ENCODE assay signal across 25 cellular contexts in genomic region chr15:59157840-59158700, GRCh38. TPM values are rescaled to one million over a fixed set of nuclear protein-coding genes. Genes with fewer than 3 reads are reported as not detected.
DNase-seq lines count a peak whose midpoint lies in the region; FAIRE-seq and TF ChIP-seq lines count a peak whose summit lies in the region.
"Had no signal": no experiment of that assay in that cellular context is flagged by ENCODE, and none has a peak within 500 bp of the region (broad histone marks: within the 10 kb centered on the region; RNA-seq: fewer than 3 reads in every experiment).

No MANE protein-coding gene starts in this region.

- H2AFZ ChIP-seq in endothelial cell of umbilical vein (ENCODE audit: low read depth, low read length) = no peak overlapping the region
- H2AFZ ChIP-seq: GM23248 had no signal

- BruUV-seq in Calu3 (replicated peaks; lab: Mats Ljungman, UMichigan) (no TSS peak), endothelial cell of umbilical vein (replicated peaks; lab: Mats Ljungman, UMichigan) (no TSS peak)

- no peaks in the 10 kb centered on the region for H3K9me3 ChIP-seq in endothelial cell of umbilical vein (replicated peaks; ENCODE audit: control insufficient read depth, insufficient read depth, low read length)
- H3K9me3 ChIP-seq: Caco-2, Peyer's patch, transverse colon had no signal

- no peak overlapping the region for H3K9ac ChIP-seq in endothelial cell of umbilical vein (replicated peaks; ENCODE audit: extremely low read depth, insufficient read depth, low read length)
- H3K9ac ChIP-seq: GM23248, KMS-11 had no signal

- H3K9me3 Mint-ChIP-seq in Calu3 (ENCODE audit: low read depth, unreplicated experiment) (no peaks in the 10 kb centered on the region), nephron (no peaks in the 10 kb centered on the region)
- H3K9me3 Mint-ChIP-seq: activated CD4-positive, alpha-beta T cell treated with anti-CD3 and anti-CD28 coated beads, Interleukin-2, amount 10 ng/mL, durations not matched to agents 24 days and 14 days; activated naive CD4-positive, alpha-beta T cell treated with anti-CD3 and anti-CD28 coated beads, Interleukin-2, amount 50 U/mL, for 72 hours had no signal

- TF ChIP-seq CTCF in Calu3 (IDR thresholded peaks at IDR 0.05; ENCODE audit: unreplicated experiment) = no peak
- TF ChIP-seq CTCF in endothelial cell of umbilical vein (IDR thresholded peaks at IDR 0.05; ENCODE audit: extremely low read depth in 1 of 2, insufficient read depth in 1 of 2, low read depth in 1 of 2, low read length in 2 of 2) = no peak
- no peak for TF ChIP-seq CTCF in nephron (IDR thresholded peaks at IDR 0.05; ENCODE audit: unreplicated experiment in 3 of 3)

- H3K4me2 ChIP-seq in endothelial cell of umbilical vein (ENCODE audit: insufficient read depth, low read length) = no peak overlapping the region
- H3K4me2 ChIP-seq: KMS-11 had no signal

- H3K4me1 Mint-ChIP-seq in Calu3 (ENCODE audit: low read depth, unreplicated experiment) = no peaks in the 10 kb centered on the region
- peaks cover 35% of the 10 kb centered on the region for H3K4me1 Mint-ChIP-seq in nephron
- H3K4me1 Mint-ChIP-seq: activated CD4-positive, alpha-beta T cell treated with anti-CD3 and anti-CD28 coated beads, Interleukin-2, amount 10 ng/mL, durations not matched to agents 24 days and 14 days had no signal

- H3K27me3 ChIP-seq in endothelial cell of umbilical vein (ENCODE audit: control insufficient read depth in 2 of 2, insufficient read depth in 2 of 2, low read length in 2 of 2) = no peaks in the 10 kb centered on the region
- H3K27me3 ChIP-seq: Peyer's patch, transverse colon had no signal

- POLR2A ChIA-PET in endothelial cell of umbilical vein (lab: Charles Lee) = no interaction called here

- dilution Hi-C loops in endothelial cell of umbilical vein (cut with MboI; ENCODE audit: extremely low pct_ligation_motif_present, low sequenced_read_pairs) = no loop called here

- H3K36me3 ChIP-seq in endothelial cell of umbilical vein (ENCODE audit: control insufficient read depth in 2 of 2, extremely low read depth in 1 of 2, insufficient read depth in 2 of 2, low read length in 2 of 2) = peaks cover 12 to 51% of the 10 kb centered on the region in 2 experiments
- H3K36me3 ChIP-seq: WERI-Rb-1 had no signal

- no peak overlapping the region for H3K4me3 ChIP-seq in endothelial cell of umbilical vein (replicated peaks in 1 of 3; ENCODE audit: insufficient read depth in 1 of 3, low read depth in 1 of 3, low read length in 3 of 3)
- H3K4me3 ChIP-seq: GM23248, Peyer's patch, transverse colon had no signal

- no peak for TF ChIP-seq POLR2A in endothelial cell of umbilical vein (IDR thresholded peaks at IDR 0.05; ENCODE audit: low read depth, low read length)

- CTCF ChIA-PET in Calu3 (lab: Charles Lee) (no interaction called here), endothelial cell of umbilical vein (lab: Charles Lee) (interaction anchor here (1.4 kb wide), 1 partner anchor 343 kb away, joined by 5 read pairs; no protein-coding TSS in a partner anchor)

- H3K4me1 ChIP-seq in endothelial cell of umbilical vein (ENCODE audit: control insufficient read depth, extremely low read depth, insufficient read depth, low read length) = no peaks in the 10 kb centered on the region
- H3K4me1 ChIP-seq: Caco-2, Peyer's patch, transverse colon had no signal

- no peaks in the 10 kb centered on the region for H3K27me3 Mint-ChIP-seq in Calu3 (ENCODE audit: unreplicated experiment)
- H3K27me3 Mint-ChIP-seq in nephron (ENCODE audit: low read depth) = no peaks in the 10 kb centered on the region
- H3K27me3 Mint-ChIP-seq: activated CD4-positive, alpha-beta T cell treated with anti-CD3 and anti-CD28 coated beads, Interleukin-2, amount 10 ng/mL, durations not matched to agents 24 days and 14 days had no signal

- H3K4me3 Mint-ChIP-seq in Calu3 (ENCODE audit: low read depth, unreplicated experiment) (no peak overlapping the region), nephron (no peak overlapping the region)
- H3K4me3 Mint-ChIP-seq: activated CD4-positive, alpha-beta T cell treated with anti-CD3 and anti-CD28 coated beads, Interleukin-2, amount 10 ng/mL, durations not matched to agents 24 days and 14 days had no signal

- H3K79me2 ChIP-seq in endothelial cell of umbilical vein (ENCODE audit: control insufficient read depth, insufficient read depth, low read length) = no peaks in the 10 kb centered on the region

- intact Hi-C loops in Calu3 (cut with micrococcal nuclease; ENCODE audit: unreplicated experiment) (no loop called here), endothelial cell of umbilical vein (cut with micrococcal nuclease) (no loop called here)

- no peaks in the 10 kb centered on the region for H3K9me1 ChIP-seq in endothelial cell of umbilical vein (replicated peaks; ENCODE audit: control insufficient read depth, extremely low read depth, insufficient read depth, low read length)

- DNase-seq in Calu3 (no peak), NCI-H526 (lab: John Stamatoyannopoulos, UW) (peak; percentile 46 to 69), endothelial cell of umbilical vein (ENCODE audit: low read depth, low spot score) (no peak), substantia nigra (lab: John Stamatoyannopoulos, UW) (no peak), GF-D8 (lab: John Stamatoyannopoulos, UW) (no peak), SK-N-DZ (ENCODE audit: low spot score) (no peak)
- DNase-seq: activated CD4-positive, alpha-beta T cell treated with anti-CD3 and anti-CD28 coated beads, Interleukin-2, amount 10 ng/mL, durations not matched to agents 24 days and 14 days; activated CD8-positive, alpha-beta memory T cell treated with anti-CD3 and anti-CD28 coated beads for 24 hours; activated T-cell treated with anti-CD3 and anti-CD28 coated beads for 4 hours; C1 segment of cervical spinal cord; Caco-2; GDM1; GM23248; NCI-H1436 treated with DMSO at 0.1 percent for 48 hours; right cardiac atrium; stimulated activated CD4-positive, alpha-beta T cell treated with anti-CD3 and anti-CD28 coated beads, Interleukin-2, amount 100 ng/mL, for 48 hours; T-helper 9 cell; transverse colon; WERI-Rb-1 had no signal

- H3K36me3 Mint-ChIP-seq in Calu3 (ENCODE audit: insufficient read depth, unreplicated experiment) = peaks cover 82% of the 10 kb centered on the region
- H3K36me3 Mint-ChIP-seq in nephron (ENCODE audit: low read depth) = peaks cover 53% of the 10 kb centered on the region
- H3K36me3 Mint-ChIP-seq: activated naive CD4-positive, alpha-beta T cell treated with anti-CD3 and anti-CD28 coated beads, Interleukin-2, amount 50 U/mL, for 72 hours had no signal

- H3K27ac ChIP-seq in endothelial cell of umbilical vein (ENCODE audit: insufficient read depth, low read depth, low read length) (no peak overlapping the region), substantia nigra (ENCODE audit: low read depth, low read length, poor library complexity, severe bottlenecking) (no peak overlapping the region)
- H3K27ac ChIP-seq: GM23248, KMS-11, Peyer's patch, transverse colon, WERI-Rb-1 had no signal

- H4K20me1 ChIP-seq in endothelial cell of umbilical vein (replicated peaks; ENCODE audit: control insufficient read depth, extremely low read depth, insufficient read depth, low read length) = no peaks in the 10 kb centered on the region

- H3K27ac Mint-ChIP-seq in Calu3 (ENCODE audit: unreplicated experiment) (peak overlapping the region; percentile 40), nephron (peak overlapping the region; percentile 74 to 93 (median 88))
- H3K27ac Mint-ChIP-seq: activated CD4-positive, alpha-beta T cell treated with anti-CD3 and anti-CD28 coated beads, Interleukin-2, amount 10 ng/mL, durations not matched to agents 24 days and 14 days had no signal

- peak; percentile 42 for FAIRE-seq in endothelial cell of umbilical vein (lab: Jason Lieb, UNC)
- FAIRE-seq: islet of Langerhans had no signal

TF ChIP-seq in endothelial cell of umbilical vein, 7 proteins besides CTCF, POLR2A, EP300 and RAD21:
- TF ChIP-seq MAX (IDR thresholded peaks at IDR 0.05; ENCODE audit: insufficient read depth, insufficient read length) (no peak), EZH2 (IDR thresholded peaks at IDR 0.05; ENCODE audit: borderline replicate concordance, low read depth, low read length, severe bottlenecking) (no peak), POLR2AphosphoS5 (IDR thresholded peaks at IDR 0.05; ENCODE audit: insufficient read depth, low read depth, low read length) (no peak), FOS (IDR thresholded peaks at IDR 0.05; ENCODE audit: borderline replicate concordance, insufficient read depth, low read length) (no peak), GATA2 (IDR thresholded peaks at IDR 0.05; ENCODE audit: insufficient read depth, insufficient read length, low read depth, low read length) (no peak), MYC (IDR thresholded peaks at IDR 0.05; ENCODE audit: low read depth, low read length) (no peak), JUN (IDR thresholded peaks at IDR 0.05; ENCODE audit: borderline replicate concordance, insufficient read depth, insufficient read length, low read depth) (no peak)
TF ChIP-seq in endothelial cell of umbilical vein: peak in this region for 0.

RNA-seq across cellular contexts. Expression of gene LDHAL6B, which starts 48.6 kb away (rescaled TPM):
- total RNA-seq in Calu3 (2022) = not detected in 2 replicates
- not detected in 2 replicates for total RNA-seq in endothelial cell of umbilical vein
- polyA plus RNA-seq in endothelial cell of umbilical vein = not detected in 2 replicates
- polyA plus RNA-seq in endothelial cell of umbilical vein (2011; cell fraction: cytosol; rRNA removed) = not detected in 2 replicates
- polyA plus RNA-seq in endothelial cell of umbilical vein (2011; cell fraction: nucleus; rRNA removed) = 0.07 and 0.11 TPM in 2 replicates
- polyA plus RNA-seq in endothelial cell of umbilical vein (2012) = 0.09 and 0.35 TPM in 2 replicates
- polyA minus RNA-seq in endothelial cell of umbilical vein = not detected in 2 replicates
- polyA minus RNA-seq in endothelial cell of umbilical vein (2011; cell fraction: cytosol; rRNA and poly(A)+ RNA removed) = not detected
- polyA minus RNA-seq in endothelial cell of umbilical vein (2011; cell fraction: nucleus; rRNA and poly(A)+ RNA removed) = not detected in 2 replicates
- polyA plus RNA-seq in SK-N-DZ (2014; cell fraction: cytosol; rRNA removed) = not detected in 2 replicates
- polyA plus RNA-seq in SK-N-DZ (2014; cell fraction: nucleus; rRNA removed) = not detected in 2 replicates
- total RNA-seq: activated CD4-positive, alpha-beta T cell treated with anti-CD3 and anti-CD28 coated beads, Interleukin-2, amount 10 ng/mL, durations not matched to agents 24 days and 14 days; activated naive CD4-positive, alpha-beta T cell treated with anti-CD3 and anti-CD28 coated beads, Interleukin-2, amount 50 U/mL, for 72 hours; Caco-2; GM23248; left lobe of liver; Peyer's patch; right cardiac atrium; transverse colon had no signal
- polyA plus RNA-seq: right cardiac atrium had no signal

RNA-seq across cellular contexts. Expression of gene CCNB2, which starts 53.1 kb away (rescaled TPM):
- total RNA-seq in Calu3 (2022) = 72.5 and 86.4 TPM in 2 replicates
- 62.8 and 65.2 TPM in 2 replicates for total RNA-seq in endothelial cell of umbilical vein
- 39.0 and 55.9 TPM in 2 replicates for polyA plus RNA-seq in endothelial cell of umbilical vein
- 85.1 and 95.1 TPM in 2 replicates for polyA plus RNA-seq in endothelial cell of umbilical vein (2011; cell fraction: cytosol; rRNA removed)
- 39.1 and 63.0 TPM in 2 replicates for polyA plus RNA-seq in endothelial cell of umbilical vein (2011; cell fraction: nucleus; rRNA removed)
- 27.7 and 63.4 TPM in 2 replicates for polyA plus RNA-seq in endothelial cell of umbilical vein (2012)
- polyA minus RNA-seq in endothelial cell of umbilical vein = 31.1 and 34.7 TPM in 2 replicates
- 108 TPM for polyA minus RNA-seq in endothelial cell of umbilical vein (2011; cell fraction: cytosol; rRNA and poly(A)+ RNA removed)
- polyA minus RNA-seq in endothelial cell of umbilical vein (2011; cell fraction: nucleus; rRNA and poly(A)+ RNA removed) = 30.1 and 34.8 TPM in 2 replicates
- polyA plus RNA-seq in SK-N-DZ (2014; cell fraction: cytosol; rRNA removed) = 255 and 268 TPM in 2 replicates
- 134 and 166 TPM in 2 replicates for polyA plus RNA-seq in SK-N-DZ (2014; cell fraction: nucleus; rRNA removed)

Comparison
In these comparisons a context has a peak if more than half of its experiments do, and no peak if none do; other contexts are left out.
1. DNase-seq: peak in NCI-H526 (2 of 2); none in Calu3 (single experiment), endothelial cell of umbilical vein (single experiment), substantia nigra (0 of 49), GF-D8 (single experiment) and SK-N-DZ (single experiment).